1 cellular context compared by ENCODE assay signal in the genomic region with DNA sequence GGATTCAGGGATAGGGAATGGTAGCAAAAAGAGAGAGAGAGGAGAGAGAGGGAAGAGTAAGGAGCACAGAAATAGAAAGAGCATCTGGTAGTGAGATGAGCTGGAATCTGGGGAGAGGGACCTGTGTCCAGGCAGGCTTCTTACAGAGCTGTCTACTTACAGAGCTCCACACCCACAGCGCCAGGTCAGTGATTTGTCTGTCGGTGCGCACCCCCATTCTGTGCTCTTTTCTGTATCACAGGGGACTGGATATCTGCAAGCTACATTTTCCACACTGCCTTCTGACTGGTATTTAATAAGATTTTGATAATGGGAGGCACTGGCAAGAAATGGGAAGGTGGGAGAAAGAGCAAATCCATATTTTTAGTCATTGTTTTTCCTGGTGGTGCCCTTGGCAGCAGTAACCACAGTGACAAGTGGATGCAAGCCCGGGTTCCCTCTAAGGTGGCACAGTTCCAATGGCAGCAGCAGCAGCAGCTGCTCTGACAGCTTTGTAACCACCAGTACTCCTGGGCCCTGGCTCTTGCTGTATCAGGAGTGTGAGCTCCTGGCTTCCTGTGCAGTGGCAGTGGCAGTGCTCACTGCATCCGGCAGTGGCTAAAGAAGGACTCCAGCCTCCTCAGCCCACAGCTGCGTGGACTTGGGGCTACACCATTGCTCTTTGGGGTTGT.
TF ChIP-seq lines count a peak whose summit lies in the region.

No MANE protein-coding gene starts in this region.

TF ChIP-seq in IMR-90, 13 proteins besides CTCF, POLR2A, EP300 and RAD21:
- TF ChIP-seq, protein P1, sequence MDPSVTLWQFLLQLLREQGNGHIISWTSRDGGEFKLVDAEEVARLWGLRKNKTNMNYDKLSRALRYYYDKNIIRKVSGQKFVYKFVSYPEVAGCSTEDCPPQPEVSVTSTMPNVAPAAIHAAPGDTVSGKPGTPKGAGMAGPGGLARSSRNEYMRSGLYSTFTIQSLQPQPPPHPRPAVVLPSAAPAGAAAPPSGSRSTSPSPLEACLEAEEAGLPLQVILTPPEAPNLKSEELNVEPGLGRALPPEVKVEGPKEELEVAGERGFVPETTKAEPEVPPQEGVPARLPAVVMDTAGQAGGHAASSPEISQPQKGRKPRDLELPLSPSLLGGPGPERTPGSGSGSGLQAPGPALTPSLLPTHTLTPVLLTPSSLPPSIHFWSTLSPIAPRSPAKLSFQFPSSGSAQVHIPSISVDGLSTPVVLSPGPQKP (IDR thresholded peaks at IDR 0.05; ENCODE audit: borderline replicate concordance, low read depth, low read length): no peak
- TF ChIP-seq FOS (IDR thresholded peaks at IDR 0.05; ENCODE audit: low read depth, low read length) (no peak), NFE2L2 (IDR thresholded peaks at IDR 0.05; ENCODE audit: low read depth, low read length) (no peak), MAZ (IDR thresholded peaks at IDR 0.05; ENCODE audit: borderline replicate concordance, low read depth, low read length) (no peak), RCOR1 (IDR thresholded peaks at IDR 0.05; ENCODE audit: insufficient replicate concordance, low read length) (no peak), SMC3 (IDR thresholded peaks at IDR 0.05; ENCODE audit: low read depth, low read length) (no peak), CEBPB (IDR thresholded peaks at IDR 0.05; ENCODE audit: low read depth, low read length) (no peak)
